ENCODE assay signal across 8 cellular contexts in genomic region chr16:82009789-82010188, GRCh38. TPM values are rescaled to one million over a fixed set of nuclear protein-coding genes. Genes with fewer than 3 reads are reported as not detected.
"Had no signal": no experiment of that assay in that cellular context is flagged by ENCODE, and none has a peak within 500 bp of the region (broad histone marks: within the 10 kb centered on the region; RNA-seq: fewer than 3 reads in every experiment).

No MANE protein-coding gene starts in this region.

RNA-seq across cellular contexts. Expression of gene SDR42E1, which starts 1.5 kb away (rescaled TPM):
- total RNA-seq: chondrocyte had no signal
- polyA plus RNA-seq: cardiac muscle cell had no signal

RNA-seq across cellular contexts. Expression of gene HSD17B2, which starts 25.3 kb away (rescaled TPM):
- total RNA-seq: activated CD4-positive, alpha-beta memory T cell treated with anti-CD3 and anti-CD28 coated beads, Interleukin-2, amount 10 ng/mL, durations not matched to agents 7 days and 5 days; activated naive CD4-positive, alpha-beta T cell treated with anti-CD3 and anti-CD28 coated beads, Interleukin-2, amount 50 U/mL, for 72 hours; activated T-cell treated with anti-CD3 and anti-CD28 coated beads, Interleukin-2, amount 50 U/mL, for 4 hours; activated T-helper 2 cell treated with anti-CD3 and anti-CD28 coated beads, Interferon-gamma antibody, Interleukin-2, Interleukin-4, amounts not matched to agents 10 μg/mL and 5 μg/mL and 100 μg/mL, durations not matched to agents 14 hours and 24 hours and 36 hours; ascending aorta; cardiac muscle cell; chondrocyte; Right ventricle myocardium superior had no signal
- polyA plus RNA-seq: cardiac muscle cell had no signal
